9 cellular contexts compared by ENCODE assay signal in the genomic region with DNA sequence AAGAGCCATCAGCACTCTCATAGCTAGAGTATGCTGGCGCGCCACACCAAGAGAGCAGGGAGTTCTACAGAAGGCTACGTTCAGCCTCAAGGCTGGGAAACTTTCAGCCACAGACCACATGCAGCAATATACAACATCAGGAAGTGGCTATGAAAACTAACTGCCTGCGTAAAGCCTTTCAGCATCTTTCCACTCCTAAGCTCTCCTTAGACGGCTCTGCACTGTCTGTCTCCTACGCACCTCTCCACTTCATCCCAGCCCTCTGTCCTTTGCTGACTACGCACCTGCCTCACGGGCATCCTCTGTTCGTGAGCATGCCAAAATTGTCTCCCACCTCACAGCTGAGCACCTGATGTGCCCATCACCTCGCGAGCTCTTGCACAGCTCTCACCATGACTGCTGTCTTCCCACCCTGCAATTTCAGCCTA. TPM values are rescaled to one million over a fixed set of nuclear protein-coding genes. Genes with fewer than 3 reads are reported as not detected.
A peak's percentile ranks its signal among the peaks of the same experiment; 100 is the strongest.
DNase-seq lines count a peak whose midpoint lies in the region; ATAC-seq, FAIRE-seq and TF ChIP-seq lines count a peak whose summit lies in the region.
"Had no signal": no experiment of that assay in that cellular context is flagged by ENCODE, and none has a peak within 500 bp of the region (broad histone marks: within the 10 kb centered on the region; RNA-seq: fewer than 3 reads in every experiment).

No MANE protein-coding gene starts in this region.

- CTCF ChIA-PET in activated CD4-positive, alpha-beta memory T cell treated with anti-CD3 and anti-CD28 coated beads for 36 hours (lab: Charles Lee) = interaction anchor here (0.6 to 5.3 kb wide), 8 partner anchors 10 to 429 kb away, joined by 3 to 50 read pairs (median 4); a partner anchor contains a TSS

- peak overlapping the region; percentile 38 for H3K4me3 Mint-ChIP-seq in activated CD4-positive, alpha-beta memory T cell treated with anti-CD3 and anti-CD28 coated beads for 36 hours

- WGBS in thymus = 24% methylated on average over 11 of the region's 11 CpGs
- 97 to 98% methylated on average over 11 of the region's 11 CpGs for WGBS in GM23248 (ENCODE audit: low coverage in 1 of 2, low lambda C conversion rate in 2 of 2, missing lambda C conversion rate in 2 of 2), 2 experiments

- TF ChIP-seq POLR2A in gastrocnemius medialis (IDR thresholded peaks at IDR 0.05) = no peak
- TF ChIP-seq POLR2A in H54 (IDR thresholded peaks at IDR 0.05; ENCODE audit: low read depth, low read length) = no peak

- FAIRE-seq in H54 (lab: Jason Lieb, UNC) = no peak
- FAIRE-seq: GM18507 had no signal

- peaks cover 17% of the 10 kb centered on the region for H3K79me2 ChIP-seq in GM23248 (ENCODE audit: insufficient read depth)

- peaks cover 19% of the 10 kb centered on the region for H3K4me1 Mint-ChIP-seq in activated CD4-positive, alpha-beta memory T cell treated with anti-CD3 and anti-CD28 coated beads for 36 hours (ENCODE audit: low read depth)

- no peaks in the 10 kb centered on the region for H3K9me3 Mint-ChIP-seq in activated CD4-positive, alpha-beta memory T cell treated with anti-CD3 and anti-CD28 coated beads for 36 hours

- H4K20me1 ChIP-seq in GM23248 (ENCODE audit: insufficient read depth) = no peaks in the 10 kb centered on the region

- H3K9me2 ChIP-seq in GM23248 (ENCODE audit: insufficient read depth) = no peaks in the 10 kb centered on the region

- ATAC-seq in HG03045 (IDR thresholded peaks at IDR 0.05; ENCODE audit: unreplicated experiment) (peak; percentile 46), lower lobe of right lung (peak; percentile 32 to 37), gastrocnemius medialis (no peak)
- ATAC-seq: left colon had no signal

- H3K36me3 Mint-ChIP-seq in activated CD4-positive, alpha-beta memory T cell treated with anti-CD3 and anti-CD28 coated beads for 36 hours = peaks cover 34% of the 10 kb centered on the region

- no peak overlapping the region for H3K9ac ChIP-seq in GM23248

- peak overlapping the region; percentile 76 for H3K27ac Mint-ChIP-seq in activated CD4-positive, alpha-beta memory T cell treated with anti-CD3 and anti-CD28 coated beads for 36 hours

- H3K27ac ChIP-seq in lower lobe of right lung = peak overlapping the region; percentile 3
- H3K27ac ChIP-seq in thymus (ENCODE audit: low read depth) = peak overlapping the region; percentile 86
- H3K27ac ChIP-seq in GM23248 = no peak overlapping the region
- no peak overlapping the region for H3K27ac ChIP-seq in gastrocnemius medialis

- peaks cover under 1% of the 10 kb centered on the region for H3K4me1 ChIP-seq in lower lobe of right lung
- peaks cover 2% of the 10 kb centered on the region for H3K4me1 ChIP-seq in thymus (ENCODE audit: control insufficient read depth, insufficient read depth, low read length)
- H3K4me1 ChIP-seq in GM23248 (ENCODE audit: insufficient read depth) = no peaks in the 10 kb centered on the region
- no peaks in the 10 kb centered on the region for H3K4me1 ChIP-seq in gastrocnemius medialis

- H3K4me3 ChIP-seq in lower lobe of right lung (no peak overlapping the region), thymus (ENCODE audit: low read length) (no peak overlapping the region), GM23248 (no peak overlapping the region), gastrocnemius medialis (no peak overlapping the region)

- POLR2A ChIA-PET in activated CD4-positive, alpha-beta memory T cell treated with anti-CD3 and anti-CD28 coated beads for 36 hours (lab: Charles Lee) = interaction anchor here (0.5 to 1.7 kb wide), 6 partner anchors 8 to 168 kb away, joined by 3 to 45 read pairs (median 4); a partner anchor contains a TSS

- H3K9me3 ChIP-seq in lower lobe of right lung (no peaks in the 10 kb centered on the region), thymus (ENCODE audit: control insufficient read depth) (no peaks in the 10 kb centered on the region), GM23248 (ENCODE audit: low read depth) (no peaks in the 10 kb centered on the region), gastrocnemius medialis (no peaks in the 10 kb centered on the region)

- in situ Hi-C loops in GM23248 (cut with MboI) (no loop called here), gastrocnemius medialis (cut with MboI; ENCODE audit: low sequenced_read_pairs in 4 of 4) (no loop called here)

- intact Hi-C loops in activated CD4-positive, alpha-beta memory T cell treated with anti-CD3 and anti-CD28 coated beads for 36 hours (cut with micrococcal nuclease) = loop anchor here (1.0 to 2.0 kb wide), 3 partner anchors 9 to 23 kb away; no protein-coding TSS in a partner anchor
- intact Hi-C loops in lower lobe of right lung (cut with DNase I) (no loop called here), gastrocnemius medialis (cut with DNase I; ENCODE audit: low total_unique reads) (no loop called here)

- H3K36me3 ChIP-seq in lower lobe of right lung = peaks cover 34% of the 10 kb centered on the region
- H3K36me3 ChIP-seq in thymus (ENCODE audit: control insufficient read depth, insufficient read depth) = peaks cover 36% of the 10 kb centered on the region
- 0 out of 2 replicates have a peak, but pooled peaks cover 8% of the 10 kb centered on the region for H3K36me3 ChIP-seq in GM23248 (ENCODE audit: low read depth)
- H3K36me3 ChIP-seq in gastrocnemius medialis = peaks cover 0 to 34% of the 10 kb centered on the region in 2 donors

- TF ChIP-seq CTCF in lower lobe of right lung (IDR thresholded peaks at IDR 0.05) (no peak), gastrocnemius medialis (IDR thresholded peaks at IDR 0.05 in 4 of 5, conservative IDR thresholded peaks at IDR 0.05 in 1 of 5) (no peak)

- H3K27me3 ChIP-seq in lower lobe of right lung (ENCODE audit: low read depth) (no peaks in the 10 kb centered on the region), thymus (ENCODE audit: control insufficient read depth, insufficient read depth) (no peaks in the 10 kb centered on the region), GM23248 (replicated peaks; ENCODE audit: insufficient read depth) (no peaks in the 10 kb centered on the region), gastrocnemius medialis (no peaks in the 10 kb centered on the region)

- H2AFZ ChIP-seq in GM23248 = no peak overlapping the region

- DNase-seq in activated CD4-positive, alpha-beta memory T cell treated with anti-CD3 and anti-CD28 coated beads for 36 hours = peak; percentile 79
- DNase-seq in lower lobe of right lung = no peak
- no peak for DNase-seq in GM23248
- DNase-seq in gastrocnemius medialis = no peak
- no peak for DNase-seq in H54 (ENCODE audit: insufficient read length, low spot score)
- DNase-seq: left colon had no signal

- no peaks in the 10 kb centered on the region for H3K27me3 Mint-ChIP-seq in activated CD4-positive, alpha-beta memory T cell treated with anti-CD3 and anti-CD28 coated beads for 36 hours

- H3F3A ChIP-seq in GM23248 (ENCODE audit: insufficient read depth) = no peaks in the 10 kb centered on the region

- no peak overlapping the region for H3K4me2 ChIP-seq in GM23248 (ENCODE audit: unreplicated experiment)

RNA-seq across cellular contexts. Expression of a gene that starts 9.7 kb away (rescaled TPM):
- 10 to 100 TPM; 88.8 to 97.6 TPM for total RNA-seq in activated CD4-positive, alpha-beta memory T cell treated with anti-CD3 and anti-CD28 coated beads for 36 hours
- 21.8 TPM for total RNA-seq in lower lobe of right lung
- polyA plus RNA-seq in thymus = 25.5 TPM
- 26.6 and 51.6 TPM in 2 replicates for total RNA-seq in GM23248 (2014; rRNA removed; shearing (Covaris generic))
- 11.3 and 18.0 TPM in 2 replicates for polyA plus RNA-seq in GM23248 (2016; fragmentation: Nextera tagmentation; extraction: Ambion mirVana)
- total RNA-seq in gastrocnemius medialis = 10 to 100 TPM in 3 of 4 donors, 1 to 10 TPM in 1; 8.5 to 35.4 (median 12.7) TPM

RNA-seq across cellular contexts. Expression of a gene that starts 10.0 kb away (rescaled TPM):
- total RNA-seq in activated CD4-positive, alpha-beta memory T cell treated with anti-CD3 and anti-CD28 coated beads for 36 hours = 10 to 100 TPM; 28.4 to 28.8 TPM
- total RNA-seq in lower lobe of right lung (12.7 TPM), gastrocnemius medialis (10 to 100 TPM in 1 of 4 donors, 1 to 10 TPM in 3; 4.7 to 14.1 (median 5.6) TPM)
- polyA plus RNA-seq in thymus (46.0 TPM), GM23248 (2016; fragmentation: Nextera tagmentation; extraction: Ambion mirVana) (21.3 and 22.9 TPM in 2 replicates)
- total RNA-seq in GM23248 (2014; rRNA removed; shearing (Covaris generic)) = 3.7 and 7.5 TPM in 2 replicates

RNA-seq across cellular contexts. Expression of a gene that starts 48.4 kb away (rescaled TPM):
- total RNA-seq in activated CD4-positive, alpha-beta memory T cell treated with anti-CD3 and anti-CD28 coated beads for 36 hours = 10 to 100 TPM; 40.1 to 42.5 TPM
- total RNA-seq in lower lobe of right lung = 83.5 TPM
- polyA plus RNA-seq in thymus = 141 TPM
- 425 and 481 TPM in 2 replicates for total RNA-seq in GM23248 (2014; rRNA removed; shearing (Covaris generic))
- 91.0 and 95.0 TPM in 2 replicates for polyA plus RNA-seq in GM23248 (2016; fragmentation: Nextera tagmentation; extraction: Ambion mirVana)
- 10 to 100 TPM; 34.2 to 65.7 (median 60.2) TPM for total RNA-seq in gastrocnemius medialis

Comparison
In these comparisons a context has a peak if more than half of its experiments do, and no peak if none do; other contexts are left out.
1. ATAC-seq: peak in HG03045 (single experiment) and lower lobe of right lung (2 of 2); none in gastrocnemius medialis (0 of 2).
2. H3K27ac ChIP-seq: peak in lower lobe of right lung (single experiment) and thymus (single experiment); none in GM23248 (single experiment) and gastrocnemius medialis (0 of 4).